In the genomic region with DNA sequence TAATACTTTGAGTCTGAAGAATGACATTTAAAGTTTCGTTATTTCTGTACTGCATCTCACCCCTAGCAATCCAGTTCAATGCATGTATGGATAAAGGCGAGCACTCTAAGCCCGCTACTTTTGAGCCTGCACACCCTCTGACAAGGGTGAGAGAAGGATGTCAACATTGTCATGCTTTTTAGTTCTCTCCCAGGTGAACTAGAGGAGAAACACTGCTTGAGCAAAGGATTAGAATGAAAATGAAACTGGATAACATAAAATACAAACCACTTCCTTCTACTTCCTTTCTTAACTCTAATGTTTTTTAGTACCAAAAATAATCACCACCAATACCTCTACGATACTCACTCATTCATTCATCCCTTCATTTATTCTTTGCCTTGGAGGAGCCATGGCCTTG, we compare ENCODE assay signal across 1 cellular context.
TF ChIP-seq lines count a peak whose summit lies in the region.

No MANE protein-coding gene starts in this region.

TF ChIP-seq in GM12878, 131 proteins besides CTCF, POLR2A, EP300 and RAD21:
- peak; percentile 89 for TF ChIP-seq ZNF24 (IDR thresholded peaks at IDR 0.05)
- TF ChIP-seq, protein P1, sequence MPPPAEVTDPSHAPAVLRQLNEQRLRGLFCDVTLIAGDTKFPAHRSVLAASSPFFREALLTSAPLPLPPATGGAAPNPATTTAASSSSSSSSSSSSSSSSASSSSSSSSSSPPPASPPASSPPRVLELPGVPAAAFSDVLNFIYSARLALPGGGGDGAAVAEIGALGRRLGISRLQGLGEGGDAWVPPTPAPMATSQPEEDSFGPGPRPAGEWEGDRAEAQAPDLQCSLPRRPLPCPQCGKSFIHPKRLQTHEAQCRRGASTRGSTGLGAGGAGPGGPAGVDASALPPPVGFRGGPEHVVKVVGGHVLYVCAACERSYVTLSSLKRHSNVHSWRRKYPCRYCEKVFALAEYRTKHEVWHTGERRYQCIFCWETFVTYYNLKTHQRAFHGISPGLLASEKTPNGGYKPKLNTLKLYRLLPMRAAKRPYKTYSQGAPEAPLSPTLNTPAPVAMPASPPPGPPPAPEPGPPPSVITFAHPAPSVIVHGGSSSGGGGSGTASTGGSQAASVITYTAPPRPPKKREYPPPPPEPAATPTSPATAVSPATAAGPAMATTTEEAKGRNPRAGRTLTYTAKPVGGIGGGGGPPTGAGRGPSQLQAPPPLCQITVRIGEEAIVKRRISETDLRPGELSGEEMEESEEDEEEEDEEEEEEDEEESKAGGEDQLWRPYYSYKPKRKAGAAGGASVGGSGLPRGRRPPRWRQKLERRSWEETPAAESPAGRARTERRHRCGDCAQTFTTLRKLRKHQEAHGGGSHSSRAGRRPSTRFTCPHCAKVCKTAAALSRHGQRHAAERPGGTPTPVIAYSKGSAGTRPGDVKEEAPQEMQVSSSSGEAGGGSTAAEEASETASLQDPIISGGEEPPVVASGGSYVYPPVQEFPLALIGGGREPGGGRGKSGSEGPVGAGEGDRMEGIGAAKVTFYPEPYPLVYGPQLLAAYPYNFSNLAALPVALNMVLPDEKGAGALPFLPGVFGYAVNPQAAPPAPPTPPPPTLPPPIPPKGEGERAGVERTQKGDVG (CRISPR knock-in tag; IDR thresholded peaks at IDR 0.05) = no peak
- no peak for TF ChIP-seq POLR2AphosphoS2 (IDR thresholded peaks at IDR 0.05; ENCODE audit: low read depth, low read length)
- no peak for TF ChIP-seq JUND (IDR thresholded peaks at IDR 0.05; ENCODE audit: low read depth, low read length)
- TF ChIP-seq, protein P2, sequence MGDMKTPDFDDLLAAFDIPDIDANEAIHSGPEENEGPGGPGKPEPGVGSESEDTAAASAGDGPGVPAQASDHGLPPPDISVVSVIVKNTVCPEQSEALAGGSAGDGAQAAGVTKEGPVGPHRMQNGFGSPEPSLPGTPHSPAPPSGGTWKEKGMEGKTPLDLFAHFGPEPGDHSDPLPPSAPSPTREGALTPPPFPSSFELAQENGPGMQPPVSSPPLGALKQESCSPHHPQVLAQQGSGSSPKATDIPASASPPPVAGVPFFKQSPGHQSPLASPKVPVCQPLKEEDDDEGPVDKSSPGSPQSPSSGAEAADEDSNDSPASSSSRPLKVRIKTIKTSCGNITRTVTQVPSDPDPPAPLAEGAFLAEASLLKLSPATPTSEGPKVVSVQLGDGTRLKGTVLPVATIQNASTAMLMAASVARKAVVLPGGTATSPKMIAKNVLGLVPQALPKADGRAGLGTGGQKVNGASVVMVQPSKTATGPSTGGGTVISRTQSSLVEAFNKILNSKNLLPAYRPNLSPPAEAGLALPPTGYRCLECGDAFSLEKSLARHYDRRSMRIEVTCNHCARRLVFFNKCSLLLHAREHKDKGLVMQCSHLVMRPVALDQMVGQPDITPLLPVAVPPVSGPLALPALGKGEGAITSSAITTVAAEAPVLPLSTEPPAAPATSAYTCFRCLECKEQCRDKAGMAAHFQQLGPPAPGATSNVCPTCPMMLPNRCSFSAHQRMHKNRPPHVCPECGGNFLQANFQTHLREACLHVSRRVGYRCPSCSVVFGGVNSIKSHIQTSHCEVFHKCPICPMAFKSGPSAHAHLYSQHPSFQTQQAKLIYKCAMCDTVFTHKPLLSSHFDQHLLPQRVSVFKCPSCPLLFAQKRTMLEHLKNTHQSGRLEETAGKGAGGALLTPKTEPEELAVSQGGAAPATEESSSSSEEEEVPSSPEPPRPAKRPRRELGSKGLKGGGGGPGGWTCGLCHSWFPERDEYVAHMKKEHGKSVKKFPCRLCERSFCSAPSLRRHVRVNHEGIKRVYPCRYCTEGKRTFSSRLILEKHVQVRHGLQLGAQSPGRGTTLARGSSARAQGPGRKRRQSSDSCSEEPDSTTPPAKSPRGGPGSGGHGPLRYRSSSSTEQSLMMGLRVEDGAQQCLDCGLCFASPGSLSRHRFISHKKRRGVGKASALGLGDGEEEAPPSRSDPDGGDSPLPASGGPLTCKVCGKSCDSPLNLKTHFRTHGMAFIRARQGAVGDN (IDR thresholded peaks at IDR 0.05) = no peak
- TF ChIP-seq SPI1 (IDR thresholded peaks at IDR 0.05; ENCODE audit: borderline replicate concordance, insufficient read depth, low read depth, low read length) = 0 out of 2 replicates have a peak, but pooled peaks have one; percentile 25
- no peak for TF ChIP-seq SMC3 (IDR thresholded peaks at IDR 0.05; ENCODE audit: borderline replicate concordance, low read length)
- TF ChIP-seq, protein P3, sequence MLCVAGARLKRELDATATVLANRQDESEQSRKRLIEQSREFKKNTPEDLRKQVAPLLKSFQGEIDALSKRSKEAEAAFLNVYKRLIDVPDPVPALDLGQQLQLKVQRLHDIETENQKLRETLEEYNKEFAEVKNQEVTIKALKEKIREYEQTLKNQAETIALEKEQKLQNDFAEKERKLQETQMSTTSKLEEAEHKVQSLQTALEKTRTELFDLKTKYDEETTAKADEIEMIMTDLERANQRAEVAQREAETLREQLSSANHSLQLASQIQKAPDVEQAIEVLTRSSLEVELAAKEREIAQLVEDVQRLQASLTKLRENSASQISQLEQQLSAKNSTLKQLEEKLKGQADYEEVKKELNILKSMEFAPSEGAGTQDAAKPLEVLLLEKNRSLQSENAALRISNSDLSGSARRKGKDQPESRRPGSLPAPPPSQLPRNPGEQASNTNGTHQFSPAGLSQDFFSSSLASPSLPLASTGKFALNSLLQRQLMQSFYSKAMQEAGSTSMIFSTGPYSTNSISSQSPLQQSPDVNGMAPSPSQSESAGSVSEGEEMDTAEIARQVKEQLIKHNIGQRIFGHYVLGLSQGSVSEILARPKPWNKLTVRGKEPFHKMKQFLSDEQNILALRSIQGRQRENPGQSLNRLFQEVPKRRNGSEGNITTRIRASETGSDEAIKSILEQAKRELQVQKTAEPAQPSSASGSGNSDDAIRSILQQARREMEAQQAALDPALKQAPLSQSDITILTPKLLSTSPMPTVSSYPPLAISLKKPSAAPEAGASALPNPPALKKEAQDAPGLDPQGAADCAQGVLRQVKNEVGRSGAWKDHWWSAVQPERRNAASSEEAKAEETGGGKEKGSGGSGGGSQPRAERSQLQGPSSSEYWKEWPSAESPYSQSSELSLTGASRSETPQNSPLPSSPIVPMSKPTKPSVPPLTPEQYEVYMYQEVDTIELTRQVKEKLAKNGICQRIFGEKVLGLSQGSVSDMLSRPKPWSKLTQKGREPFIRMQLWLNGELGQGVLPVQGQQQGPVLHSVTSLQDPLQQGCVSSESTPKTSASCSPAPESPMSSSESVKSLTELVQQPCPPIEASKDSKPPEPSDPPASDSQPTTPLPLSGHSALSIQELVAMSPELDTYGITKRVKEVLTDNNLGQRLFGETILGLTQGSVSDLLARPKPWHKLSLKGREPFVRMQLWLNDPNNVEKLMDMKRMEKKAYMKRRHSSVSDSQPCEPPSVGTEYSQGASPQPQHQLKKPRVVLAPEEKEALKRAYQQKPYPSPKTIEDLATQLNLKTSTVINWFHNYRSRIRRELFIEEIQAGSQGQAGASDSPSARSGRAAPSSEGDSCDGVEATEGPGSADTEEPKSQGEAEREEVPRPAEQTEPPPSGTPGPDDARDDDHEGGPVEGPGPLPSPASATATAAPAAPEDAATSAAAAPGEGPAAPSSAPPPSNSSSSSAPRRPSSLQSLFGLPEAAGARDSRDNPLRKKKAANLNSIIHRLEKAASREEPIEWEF (IDR thresholded peaks at IDR 0.05; ENCODE audit: insufficient replicate concordance, low read depth, low read length) = no peak
